1 cellular context compared by ENCODE assay signal in the genomic region with DNA sequence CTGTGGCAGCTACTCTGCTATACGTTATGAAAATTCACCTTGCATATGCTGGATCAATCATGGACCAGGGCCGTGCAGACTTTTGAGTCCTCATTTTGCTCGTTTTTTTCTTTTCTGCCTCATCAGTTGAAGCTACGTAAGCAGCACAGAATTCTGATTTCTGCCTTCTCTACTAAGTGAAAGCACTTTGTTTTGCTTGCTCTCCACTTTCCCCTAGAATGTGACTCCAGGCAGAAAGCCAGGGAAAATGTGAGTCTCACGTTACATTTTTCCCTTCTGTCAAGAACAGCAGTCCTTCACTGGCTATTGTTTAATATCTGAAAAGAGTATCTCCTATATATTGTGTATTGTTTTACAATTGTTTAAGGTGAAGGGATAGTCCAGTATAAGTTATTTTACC.
TF ChIP-seq lines count a peak whose summit lies in the region.

No MANE protein-coding gene starts in this region.

TF ChIP-seq in WTC11, 78 proteins besides CTCF, POLR2A, EP300 and RAD21 (continued from another document):
- TF ChIP-seq, protein P1, sequence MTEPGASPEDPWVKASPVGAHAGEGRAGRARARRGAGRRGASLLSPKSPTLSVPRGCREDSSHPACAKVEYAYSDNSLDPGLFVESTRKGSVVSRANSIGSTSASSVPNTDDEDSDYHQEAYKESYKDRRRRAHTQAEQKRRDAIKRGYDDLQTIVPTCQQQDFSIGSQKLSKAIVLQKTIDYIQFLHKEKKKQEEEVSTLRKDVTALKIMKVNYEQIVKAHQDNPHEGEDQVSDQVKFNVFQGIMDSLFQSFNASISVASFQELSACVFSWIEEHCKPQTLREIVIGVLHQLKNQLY (CRISPR knock-in tag; IDR thresholded peaks at IDR 0.05): no peak
- no peak for TF ChIP-seq ZNF416 (CRISPR knock-in tag; IDR thresholded peaks at IDR 0.05)
- no peak for TF ChIP-seq ZBTB21 (CRISPR knock-in tag; IDR thresholded peaks at IDR 0.05; ENCODE audit: borderline replicate concordance)
- TF ChIP-seq, protein P2, sequence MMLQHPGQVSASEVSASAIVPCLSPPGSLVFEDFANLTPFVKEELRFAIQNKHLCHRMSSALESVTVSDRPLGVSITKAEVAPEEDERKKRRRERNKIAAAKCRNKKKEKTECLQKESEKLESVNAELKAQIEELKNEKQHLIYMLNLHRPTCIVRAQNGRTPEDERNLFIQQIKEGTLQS (CRISPR knock-in tag; conservative IDR thresholded peaks at IDR 0.05): no peak
- TF ChIP-seq, protein P3, sequence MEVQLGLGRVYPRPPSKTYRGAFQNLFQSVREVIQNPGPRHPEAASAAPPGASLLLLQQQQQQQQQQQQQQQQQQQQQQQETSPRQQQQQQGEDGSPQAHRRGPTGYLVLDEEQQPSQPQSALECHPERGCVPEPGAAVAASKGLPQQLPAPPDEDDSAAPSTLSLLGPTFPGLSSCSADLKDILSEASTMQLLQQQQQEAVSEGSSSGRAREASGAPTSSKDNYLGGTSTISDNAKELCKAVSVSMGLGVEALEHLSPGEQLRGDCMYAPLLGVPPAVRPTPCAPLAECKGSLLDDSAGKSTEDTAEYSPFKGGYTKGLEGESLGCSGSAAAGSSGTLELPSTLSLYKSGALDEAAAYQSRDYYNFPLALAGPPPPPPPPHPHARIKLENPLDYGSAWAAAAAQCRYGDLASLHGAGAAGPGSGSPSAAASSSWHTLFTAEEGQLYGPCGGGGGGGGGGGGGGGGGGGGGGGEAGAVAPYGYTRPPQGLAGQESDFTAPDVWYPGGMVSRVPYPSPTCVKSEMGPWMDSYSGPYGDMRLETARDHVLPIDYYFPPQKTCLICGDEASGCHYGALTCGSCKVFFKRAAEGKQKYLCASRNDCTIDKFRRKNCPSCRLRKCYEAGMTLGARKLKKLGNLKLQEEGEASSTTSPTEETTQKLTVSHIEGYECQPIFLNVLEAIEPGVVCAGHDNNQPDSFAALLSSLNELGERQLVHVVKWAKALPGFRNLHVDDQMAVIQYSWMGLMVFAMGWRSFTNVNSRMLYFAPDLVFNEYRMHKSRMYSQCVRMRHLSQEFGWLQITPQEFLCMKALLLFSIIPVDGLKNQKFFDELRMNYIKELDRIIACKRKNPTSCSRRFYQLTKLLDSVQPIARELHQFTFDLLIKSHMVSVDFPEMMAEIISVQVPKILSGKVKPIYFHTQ (CRISPR knock-in tag; IDR thresholded peaks at IDR 0.05): no peak
